Comparison of ENCODE assay signal across 26 cellular contexts in the genomic region with DNA sequence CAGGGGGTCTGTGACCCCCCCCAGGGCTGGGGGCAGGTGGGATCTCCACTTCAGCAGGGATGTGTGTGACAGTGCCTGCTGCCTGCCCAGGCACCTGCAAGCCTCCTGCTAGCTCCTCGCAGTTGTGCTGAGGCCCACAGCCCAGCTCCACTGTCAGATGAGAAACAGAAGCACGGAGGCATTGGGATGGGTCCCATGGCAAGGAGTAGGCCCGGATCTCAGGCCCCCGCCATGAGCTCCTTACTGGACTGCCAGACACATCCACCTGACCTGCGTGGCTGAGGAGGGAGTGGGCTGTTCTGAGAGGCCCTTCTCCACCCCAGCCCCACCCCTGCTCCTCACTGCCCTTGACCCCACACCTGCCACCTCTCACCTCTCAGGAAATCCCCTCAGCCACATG. TPM values are rescaled to one million over a fixed set of nuclear protein-coding genes. Genes with fewer than 3 reads are reported as not detected.
DNase-seq lines count a peak whose midpoint lies in the region; ATAC-seq and TF ChIP-seq lines count a peak whose summit lies in the region.
"Had no signal": no experiment of that assay in that cellular context is flagged by ENCODE, and none has a peak within 500 bp of the region (broad histone marks: within the 10 kb centered on the region; RNA-seq: fewer than 3 reads in every experiment).

No MANE protein-coding gene starts in this region.

- H3K18ac ChIP-seq in neuronal stem cell (ENCODE audit: low read length) = no peak overlapping the region

- DNase-seq in endodermal cell (peak; percentile 28), neuronal stem cell (ENCODE audit: low spot score) (no peak), inferior parietal cortex (ENCODE audit: extremely low spot score) (no peak), HCEC 1CT (no peak)
- DNase-seq: CD4-positive, alpha-beta T cell; DMS53; GOT3; MM.1S; NCI-H2081; NCI-H2227 treated with DMSO at 0.1 percent for 48 hours; NCI-H526 treated with DMSO at 0.1 percent for 48 hours; SHP77 treated with DMSO at 0.1 percent for 48 hours had no signal

- H3K36me3 Mint-ChIP-seq in endodermal cell (ENCODE audit: low read depth) = peaks cover 5% of the 10 kb centered on the region

- H3K14ac ChIP-seq in neuronal stem cell (ENCODE audit: low read length) = no peak overlapping the region

- H3K4ac ChIP-seq in neuronal stem cell (ENCODE audit: low read length) = no peak overlapping the region

- no peak overlapping the region for H3K23ac ChIP-seq in neuronal stem cell (ENCODE audit: low read depth, low read length, poor library complexity)

- H3K9ac ChIP-seq in BLaER1 (no peak overlapping the region), endodermal cell (ENCODE audit: extremely low read depth, low read length, poor library complexity, severe bottlenecking) (no peak overlapping the region), neuronal stem cell (ENCODE audit: low read depth, low read length, poor library complexity) (peak overlapping the region; percentile 6)
- H3K9ac ChIP-seq: KMS-11 had no signal

- TF ChIP-seq CTCF in VCaP (conservative IDR thresholded peaks at IDR 0.05) (no peak), endodermal cell (conservative IDR thresholded peaks at IDR 0.05) (no peak)

- no peak overlapping the region for H2AFZ ChIP-seq in neuronal stem cell (ENCODE audit: low read length)

- WGBS in endodermal cell (ENCODE audit: insufficient coverage in 1 of 2, insufficient read length in 1 of 2), 2 experiments = 90% methylated on average over 5 of the region's 5 CpGs; no CpG with 5 or more reads in 1 of the 2 experiments
- no CpG with 5 or more reads among the region's 5 CpGs for WGBS in neuronal stem cell (ENCODE audit: extremely low coverage in 2 of 2, insufficient read length in 2 of 2, insufficient replicate concordance in 1 of 2), 2 donors

- H3K4me1 ChIP-seq in BLaER1 = peaks cover 68% of the 10 kb centered on the region
- no peaks in the 10 kb centered on the region for H3K4me1 ChIP-seq in endodermal cell (ENCODE audit: control insufficient read depth, insufficient read depth, low read length)
- peaks cover 22 to 39% of the 10 kb centered on the region in 2 donors for H3K4me1 ChIP-seq in neuronal stem cell (ENCODE audit: control insufficient read depth in 2 of 2, insufficient read depth in 1 of 2, low read depth in 1 of 2, low read length in 2 of 2)

- peaks cover 7% of the 10 kb centered on the region for H3K4me1 Mint-ChIP-seq in endodermal cell

- no peak overlapping the region for H3K4me3 Mint-ChIP-seq in endodermal cell
- H3K4me3 Mint-ChIP-seq: CD4-positive, alpha-beta T cell; IgD-negative memory B cell had no signal

- H3K27me3 ChIP-seq in BLaER1 (no peaks in the 10 kb centered on the region; the same call in 1 of the 2 replicates), endodermal cell (ENCODE audit: control insufficient read depth, insufficient read depth, low read length, poor library complexity, severe bottlenecking) (peaks cover 54% of the 10 kb centered on the region), neuronal stem cell (ENCODE audit: control insufficient read depth in 3 of 3, insufficient read depth in 3 of 3, low read depth in 1 of 3, low read length in 3 of 3) (no peaks in the 10 kb centered on the region)
- H3K27me3 ChIP-seq: BLaER1 treated with 17β-estradiol and CSF1 and Interleukin-3, amounts not matched to agents 10 nM and 100 nM had no signal

- peak overlapping the region; percentile 91; the same call in 1 of the 2 replicates for H3K27ac ChIP-seq in BLaER1
- peak overlapping the region; percentile 79 for H3K27ac ChIP-seq in VCaP
- no peak overlapping the region for H3K27ac ChIP-seq in endodermal cell (ENCODE audit: low read depth, low read length)
- H3K27ac ChIP-seq in neuronal stem cell (replicated peaks; ENCODE audit: low read length) = no peak overlapping the region
- H3K27ac ChIP-seq: HL-60, KMS-11, RWPE1 had no signal

- ATAC-seq in GM21381 (IDR thresholded peaks at IDR 0.05; ENCODE audit: unreplicated experiment) (no peak), HG02885 (IDR thresholded peaks at IDR 0.05; ENCODE audit: poor library complexity, unreplicated experiment) (no peak)
- ATAC-seq: Panc1 had no signal

- H4K20me1 ChIP-seq in BLaER1 = no peaks in the 10 kb centered on the region

- H3K4me3 ChIP-seq in BLaER1 = no peak overlapping the region
- H3K4me3 ChIP-seq in endodermal cell (ENCODE audit: low read length) = no peak overlapping the region
- no peak overlapping the region for H3K4me3 ChIP-seq in neuronal stem cell (ENCODE audit: low read length in 2 of 2)
- H3K4me3 ChIP-seq: BLaER1 treated with 17β-estradiol and CSF1 and Interleukin-3, amounts not matched to agents 10 nM and 100 nM had no signal

- H3K36me3 ChIP-seq in BLaER1 (peaks cover 7% of the 10 kb centered on the region; the same call in 1 of the 2 replicates), endodermal cell (ENCODE audit: control insufficient read depth, insufficient read depth, low read length) (no peaks in the 10 kb centered on the region), neuronal stem cell (replicated peaks in 1 of 2; ENCODE audit: control insufficient read depth in 2 of 2, insufficient read depth in 2 of 2, low read length in 2 of 2) (no peaks in the 10 kb centered on the region)

- H2BK5ac ChIP-seq in neuronal stem cell (ENCODE audit: low read length) = no peak overlapping the region

- no peak overlapping the region for H2BK120ac ChIP-seq in neuronal stem cell (ENCODE audit: low read depth, low read length)

- H3K27ac Mint-ChIP-seq in endodermal cell = no peak overlapping the region
- H3K27ac Mint-ChIP-seq: CD4-positive, alpha-beta T cell had no signal

- H3K27me3 Mint-ChIP-seq in endodermal cell (ENCODE audit: insufficient read depth) = peaks cover 80% of the 10 kb centered on the region
- H3K27me3 Mint-ChIP-seq: IgD-negative memory B cell had no signal

- H3K79me1 ChIP-seq in neuronal stem cell (ENCODE audit: low read depth, low read length) = no peaks in the 10 kb centered on the region

- H3K9me3 ChIP-seq in BLaER1 = no peaks in the 10 kb centered on the region
- no peaks in the 10 kb centered on the region for H3K9me3 ChIP-seq in endodermal cell (ENCODE audit: control insufficient read depth, low read length)
- H3K9me3 ChIP-seq in neuronal stem cell (replicated peaks in 1 of 2; ENCODE audit: control insufficient read depth in 2 of 2, insufficient read depth in 1 of 2, low read depth in 1 of 2, low read length in 2 of 2) = no peaks in the 10 kb centered on the region
- H3K9me3 ChIP-seq: BLaER1 treated with 17β-estradiol and CSF1 and Interleukin-3, amounts not matched to agents 10 nM and 100 nM had no signal

- peak overlapping the region; percentile 64 for H2AK5ac ChIP-seq in neuronal stem cell (ENCODE audit: low read depth, low read length)

- H2BK15ac ChIP-seq in neuronal stem cell (ENCODE audit: low read length) = no peak overlapping the region

- no peaks in the 10 kb centered on the region for H3K9me3 Mint-ChIP-seq in endodermal cell
- H3K9me3 Mint-ChIP-seq: CD4-positive, alpha-beta T cell; IgD-negative memory B cell had no signal

- H2BK12ac ChIP-seq in neuronal stem cell (ENCODE audit: low read length) = peak overlapping the region; percentile 30

- H3K4me2 ChIP-seq in BLaER1 = no peak overlapping the region
- no peak overlapping the region for H3K4me2 ChIP-seq in neuronal stem cell (ENCODE audit: insufficient read depth, low read length, poor library complexity, severe bottlenecking)
- H3K4me2 ChIP-seq: KMS-11 had no signal

- no peak overlapping the region for H4K8ac ChIP-seq in neuronal stem cell (ENCODE audit: low read depth, low read length)

- H4K91ac ChIP-seq in neuronal stem cell (ENCODE audit: low read depth, low read length, poor library complexity) = no peak overlapping the region

RNA-seq across cellular contexts. Expression of a gene that starts 18.2 kb away (rescaled TPM):
- under 1 TPM; 0.37 to 0.51 TPM for total RNA-seq in endodermal cell
- polyA plus RNA-seq in endodermal cell (2013, experiment 1 of 2) = 2.0 TPM
- 1.7 TPM for polyA plus RNA-seq in endodermal cell (2013, experiment 2 of 2)
- 0.24 TPM for polyA plus RNA-seq in neuronal stem cell (2013, experiment 1 of 2)
- 0.21 TPM for polyA plus RNA-seq in neuronal stem cell (2013, experiment 2 of 2)
- total RNA-seq: Daoy had no signal
- polyA plus RNA-seq: IgD-negative memory B cell had no signal

RNA-seq across cellular contexts. Expression of a gene that starts 32.7 kb away (rescaled TPM):
- total RNA-seq in endodermal cell = not detected
- under 0.01 TPM for polyA plus RNA-seq in endodermal cell (2013, experiment 1 of 2)
- under 0.01 TPM for polyA plus RNA-seq in endodermal cell (2013, experiment 2 of 2)
- not detected for polyA plus RNA-seq in neuronal stem cell (2013, experiment 1 of 2)
- not detected for polyA plus RNA-seq in neuronal stem cell (2013, experiment 2 of 2)
- total RNA-seq: CD4-positive, alpha-beta T cell; Daoy; NCI-H460; OCI-LY7 had no signal
- polyA plus RNA-seq: AG04450, IgD-negative memory B cell had no signal

Comparison
In these comparisons a context has a peak if more than half of its experiments do, and no peak if none do; other contexts are left out.
1. H3K27ac ChIP-seq: peak in BLaER1 (single experiment) and VCaP (single experiment); none in endodermal cell (single experiment) and neuronal stem cell (single experiment).